Comparison of ENCODE assay signal across 1 cellular context in the genomic region with DNA sequence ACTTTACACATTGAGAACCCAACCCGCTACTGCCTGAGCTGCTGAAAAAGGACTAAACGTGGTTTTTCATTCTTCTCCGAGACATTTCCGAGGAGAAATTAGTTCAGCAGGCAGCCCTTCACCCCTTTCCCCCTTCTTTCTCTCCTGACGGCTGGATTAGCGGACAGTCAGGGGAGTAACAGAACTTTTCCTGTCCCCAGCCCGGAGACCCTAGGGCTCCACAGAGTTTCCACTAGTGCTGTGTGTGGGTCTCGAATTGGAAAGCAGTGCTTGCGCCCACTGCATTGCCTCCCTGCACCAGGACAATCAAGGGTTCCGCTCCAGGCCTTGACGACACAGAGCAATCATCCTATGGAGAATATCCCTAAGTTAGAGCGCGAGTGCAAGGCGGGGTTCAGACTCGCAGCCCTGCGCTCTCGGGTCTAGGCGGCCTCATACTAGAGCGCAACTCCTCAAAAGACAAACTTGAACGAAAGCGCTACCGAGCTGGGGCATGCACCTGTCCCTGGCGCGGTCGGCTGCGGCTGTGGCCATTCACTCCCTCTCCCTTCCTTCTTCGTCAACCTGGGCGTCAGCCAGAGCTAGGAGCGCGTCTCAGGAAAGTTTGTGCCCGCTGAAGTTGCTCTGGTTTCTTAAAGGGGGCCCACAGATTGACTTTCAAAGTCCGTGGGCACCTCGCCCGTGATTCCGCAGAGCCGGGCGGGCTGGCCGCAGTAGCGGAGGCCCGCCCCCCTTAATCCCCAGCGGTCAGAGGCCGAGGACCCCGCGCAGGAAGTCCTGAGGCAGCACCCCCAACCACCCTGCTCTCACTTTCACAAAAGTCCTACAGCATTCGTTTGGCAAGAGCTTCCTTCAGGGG.
TF ChIP-seq lines count a peak whose summit lies in the region.

No MANE protein-coding gene starts in this region.

TF ChIP-seq in SK-N-SH, 30 proteins besides CTCF, POLR2A, EP300 and RAD21 (continued from another document):
- TF ChIP-seq PBX3 (IDR thresholded peaks at IDR 0.05) = no peak
TF ChIP-seq in SK-N-SH: peak in this region for 3.
